23 cellular contexts compared by ENCODE assay signal in the genomic region with DNA sequence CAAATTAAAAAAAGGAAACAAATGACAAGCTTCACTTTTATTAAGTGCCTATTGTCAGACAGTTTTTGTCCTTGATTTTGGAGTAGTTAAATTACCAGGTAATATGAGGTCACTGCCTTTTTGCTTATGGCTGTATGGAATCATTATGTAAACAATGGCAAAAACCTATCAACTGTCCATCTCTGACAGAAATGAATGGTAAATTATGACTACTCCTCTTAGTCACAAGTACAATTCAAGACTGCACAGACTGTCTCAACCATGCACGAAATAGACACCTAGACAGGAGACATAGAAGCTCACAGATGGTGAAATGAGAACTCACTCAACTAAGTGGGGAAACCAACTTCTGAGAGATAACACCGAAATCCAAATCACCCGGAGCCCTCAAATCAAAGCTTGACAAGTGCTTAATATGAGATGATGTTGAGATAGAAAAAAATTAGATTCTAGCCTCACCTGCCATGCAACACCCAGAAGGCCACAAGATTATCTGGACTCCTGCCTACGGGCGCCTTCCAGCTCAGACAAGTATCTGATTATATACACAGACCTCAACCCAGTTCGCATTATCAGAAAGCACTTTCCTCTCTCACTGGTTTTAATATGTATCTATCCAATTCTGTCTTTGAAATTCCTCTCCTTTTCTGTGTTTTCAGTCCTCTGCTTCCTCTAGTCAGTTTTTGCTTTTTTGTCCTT.
DNase-seq lines count a peak whose midpoint lies in the region; ATAC-seq, FAIRE-seq and TF ChIP-seq lines count a peak whose summit lies in the region.
"Had no signal": no experiment of that assay in that cellular context is flagged by ENCODE, and none has a peak within 500 bp of the region (broad histone marks: within the 10 kb centered on the region; RNA-seq: fewer than 3 reads in every experiment).

No MANE protein-coding gene starts in this region.

- H3K27me3 ChIP-seq in Caco-2 (replicated peaks; ENCODE audit: control insufficient read depth, insufficient read depth, low read length) (no peaks in the 10 kb centered on the region), RWPE2 (ENCODE audit: insufficient read depth, poor library complexity, severe bottlenecking) (no peaks in the 10 kb centered on the region)
- H3K27me3 ChIP-seq: pancreas, right atrium auricular region had no signal

- TF ChIP-seq CTCF in Caco-2 (IDR thresholded peaks at IDR 0.05; ENCODE audit: insufficient read depth in 1 of 2, low read depth in 1 of 2, low read length in 1 of 2, severe bottlenecking in 1 of 2, unreplicated experiment in 1 of 2) (no peak), RWPE2 (IDR thresholded peaks at IDR 0.05; ENCODE audit: poor library complexity, severe bottlenecking) (no peak), mesothelial cell of epicardium (IDR thresholded peaks at IDR 0.05; ENCODE audit: unreplicated experiment) (no peak)

- H3K9me3 Mint-ChIP-seq in Caco-2 (ENCODE audit: unreplicated experiment) (no peaks in the 10 kb centered on the region), mesothelial cell of epicardium (no peaks in the 10 kb centered on the region)
- H3K9me3 Mint-ChIP-seq: activated naive CD4-positive, alpha-beta T cell treated with anti-CD3 and anti-CD28 coated beads for 36 hours; central memory CD8-positive, alpha-beta T cell; IgD-negative memory B cell; natural killer cell; stimulated activated naive B cell treated with anti-CD40 and anti-IgM and Interleukin-4, amounts not matched to agents 10 μg/mL and 1 μg/mL and 100 μg/mL, for 72 hours had no signal

- H3K4me1 Mint-ChIP-seq in Caco-2 (ENCODE audit: low read depth, unreplicated experiment) (peaks cover 14% of the 10 kb centered on the region), mesothelial cell of epicardium (peaks cover 40% of the 10 kb centered on the region)
- H3K4me1 Mint-ChIP-seq: activated CD8-positive, alpha-beta memory T cell treated with anti-CD3 and anti-CD28 coated beads, Interleukin-2, amount 10 ng/mL, durations not matched to agents 7 days and 5 days; IgD-negative memory B cell; natural killer cell; stimulated activated naive B cell treated with anti-CD40 and anti-IgM and Interleukin-4, amounts not matched to agents 10 μg/mL and 1 μg/mL and 100 μg/mL, for 72 hours had no signal

- no peak for DNase-seq in Caco-2
- no peak for DNase-seq in GM12892 (ENCODE audit: insufficient read length)
- DNase-seq in RWPE2 (ENCODE audit: low spot score) = no peak
- DNase-seq in mesothelial cell of epicardium (ENCODE audit: low spot score in 2 of 2, unreplicated experiment in 2 of 2) = no peak
- no peak for DNase-seq in caudate nucleus (lab: John Stamatoyannopoulos, UW)
- no peak for DNase-seq in NCI-H2227 (lab: John Stamatoyannopoulos, UW; ENCODE audit: unreplicated experiment)
- DNase-seq: activated CD4-positive, alpha-beta T cell treated with anti-CD3 and anti-CD28 coated beads, Interleukin-2, amount 50 U/mL, for 1 hour; activated CD8-positive, alpha-beta memory T cell treated with anti-CD3 and anti-CD28 coated beads, Interleukin-2, amount 10 ng/mL, durations not matched to agents 7 days and 5 days; activated naive CD4-positive, alpha-beta T cell treated with anti-CD3 and anti-CD28 coated beads for 36 hours; amygdala; head of caudate nucleus; natural killer cell; NCI-H1092; NCI-H2029; pancreas; stimulated activated CD4-positive, alpha-beta T cell treated with anti-CD3 and anti-CD28 coated beads, Interleukin-4, amount 100 ng/mL, for 1 hour; stimulated activated naive B cell treated with anti-CD40 and anti-IgM and Interleukin-4, amounts not matched to agents 10 μg/mL and 1 μg/mL and 100 μg/mL, for 72 hours; T1000 had no signal

- no peak for TF ChIP-seq POLR2A in GM12892 (IDR thresholded peaks at IDR 0.05; ENCODE audit: low read depth, low read length)

- intact Hi-C loops in Caco-2 (cut with micrococcal nuclease; ENCODE audit: unreplicated experiment) = no loop called here

- H3K36me3 Mint-ChIP-seq in Caco-2 (ENCODE audit: insufficient read depth, unreplicated experiment) = peaks cover 20% of the 10 kb centered on the region
- no peaks in the 10 kb centered on the region for H3K36me3 Mint-ChIP-seq in mesothelial cell of epicardium
- H3K36me3 Mint-ChIP-seq: activated CD8-positive, alpha-beta memory T cell treated with anti-CD3 and anti-CD28 coated beads, Interleukin-2, amount 10 ng/mL, durations not matched to agents 7 days and 5 days; natural killer cell; stimulated activated naive B cell treated with anti-CD40 and anti-IgM and Interleukin-4, amounts not matched to agents 10 μg/mL and 1 μg/mL and 100 μg/mL, for 72 hours had no signal

- H3K27ac Mint-ChIP-seq in Caco-2 (ENCODE audit: unreplicated experiment) = peak overlapping the region; percentile 1
- peak overlapping the region; percentile 5 for H3K27ac Mint-ChIP-seq in mesothelial cell of epicardium
- H3K27ac Mint-ChIP-seq: activated CD8-positive, alpha-beta memory T cell treated with anti-CD3 and anti-CD28 coated beads, Interleukin-2, amount 10 ng/mL, durations not matched to agents 7 days and 5 days; activated naive CD4-positive, alpha-beta T cell treated with anti-CD3 and anti-CD28 coated beads for 36 hours; IgD-negative memory B cell; natural killer cell; stimulated activated naive B cell treated with anti-CD40 and anti-IgM and Interleukin-4, amounts not matched to agents 10 μg/mL and 1 μg/mL and 100 μg/mL, for 72 hours had no signal

- H3K27ac ChIP-seq in RWPE2 (ENCODE audit: poor library complexity, severe bottlenecking) (peak overlapping the region; percentile 26), caudate nucleus (ENCODE audit: low read depth, low read length) (no peak overlapping the region)
- H3K27ac ChIP-seq: pancreas, right atrium auricular region, thoracic aorta had no signal

- H3K4me1 ChIP-seq in Caco-2 (peaks cover 14% of the 10 kb centered on the region), RWPE2 (ENCODE audit: insufficient read depth, poor library complexity, severe bottlenecking) (no peaks in the 10 kb centered on the region)
- H3K4me1 ChIP-seq: pancreas, right atrium auricular region had no signal

- CTCF ChIA-PET in Caco-2 (lab: Charles Lee) = interaction anchor here (0.6 to 1.3 kb wide), 2 partner anchors 20 to 608 kb away, joined by 3 read pairs; no protein-coding TSS in a partner anchor

- H3K4me3 ChIP-seq in Caco-2 (ENCODE audit: low read depth, low read length) = no peak overlapping the region
- H3K4me3 ChIP-seq in RWPE2 (ENCODE audit: severe bottlenecking) = no peak overlapping the region
- H3K4me3 ChIP-seq: pancreas, right atrium auricular region, thoracic aorta had no signal

- POLR2A ChIA-PET in Caco-2 (lab: Charles Lee) = interaction anchor here (0.6 kb wide), 1 partner anchor 15 kb away, joined by 3 read pairs; no protein-coding TSS in a partner anchor

- H3K27me3 Mint-ChIP-seq in Caco-2 (ENCODE audit: insufficient read depth, unreplicated experiment) (no peaks in the 10 kb centered on the region), mesothelial cell of epicardium (ENCODE audit: low read depth) (no peaks in the 10 kb centered on the region)
- H3K27me3 Mint-ChIP-seq: central memory CD8-positive, alpha-beta T cell; stimulated activated naive B cell treated with anti-CD40 and anti-IgM and Interleukin-4, amounts not matched to agents 10 μg/mL and 1 μg/mL and 100 μg/mL, for 72 hours had no signal

- no TSS peak for BruUV-seq in Caco-2 (replicated peaks; lab: Mats Ljungman, UMichigan)

- no peak overlapping the region for H3K4me3 Mint-ChIP-seq in Caco-2 (ENCODE audit: unreplicated experiment)
- no peak overlapping the region for H3K4me3 Mint-ChIP-seq in mesothelial cell of epicardium
- H3K4me3 Mint-ChIP-seq: activated CD8-positive, alpha-beta memory T cell treated with anti-CD3 and anti-CD28 coated beads, Interleukin-2, amount 10 ng/mL, durations not matched to agents 7 days and 5 days; activated naive CD4-positive, alpha-beta T cell treated with anti-CD3 and anti-CD28 coated beads for 36 hours; central memory CD8-positive, alpha-beta T cell; IgD-negative memory B cell; natural killer cell; stimulated activated naive B cell treated with anti-CD40 and anti-IgM and Interleukin-4, amounts not matched to agents 10 μg/mL and 1 μg/mL and 100 μg/mL, for 72 hours had no signal

- H3K9me3 ChIP-seq in Caco-2 = no peaks in the 10 kb centered on the region
- H3K9me3 ChIP-seq in RWPE2 (ENCODE audit: severe bottlenecking) = no peaks in the 10 kb centered on the region
- H3K9me3 ChIP-seq: pancreas, right atrium auricular region, thoracic aorta had no signal

- peak; percentile 77 for FAIRE-seq in GM12892 (lab: Jason Lieb, UNC)
- FAIRE-seq: pancreas had no signal

- no peaks in the 10 kb centered on the region for H3K36me3 ChIP-seq in Caco-2 (ENCODE audit: control insufficient read depth, insufficient read depth, low read length)
- H3K36me3 ChIP-seq in RWPE2 (ENCODE audit: low read depth) = no peaks in the 10 kb centered on the region
- H3K36me3 ChIP-seq: pancreas, right atrium auricular region, thoracic aorta had no signal

- ATAC-seq in RWPE2 (ENCODE audit: low read depth) (peak; percentile 81), GM18907 (IDR thresholded peaks at IDR 0.05; ENCODE audit: unreplicated experiment) (no peak)
- ATAC-seq: activated CD8-positive, alpha-beta memory T cell treated with anti-CD3 and anti-CD28 coated beads, Interleukin-2, amount 10 ng/mL, durations not matched to agents 7 days and 5 days; natural killer cell; pancreas; stimulated activated naive B cell treated with anti-CD40 and anti-IgM and Interleukin-4, amounts not matched to agents 10 μg/mL and 1 μg/mL and 100 μg/mL, for 72 hours had no signal
